10 cellular contexts compared by ENCODE assay signal in the genomic region with DNA sequence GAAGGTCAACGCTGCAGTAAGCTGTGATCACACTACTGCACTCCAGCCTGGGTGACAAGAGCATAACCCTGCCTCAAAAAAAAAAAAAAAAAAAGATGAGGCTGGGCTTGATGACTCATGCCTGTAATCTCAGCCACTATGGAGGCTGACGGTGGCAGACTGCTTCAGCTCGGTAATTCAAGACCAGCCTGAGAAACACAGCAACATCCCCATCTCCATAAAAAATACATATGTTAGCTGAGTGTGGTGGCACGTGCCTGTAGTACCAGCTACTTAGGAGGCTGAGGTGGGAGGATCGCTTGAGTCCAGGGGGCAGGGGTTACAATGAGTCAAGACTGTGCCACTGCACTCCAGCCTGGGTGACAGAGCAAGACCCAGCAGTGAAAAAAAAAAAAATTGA. TPM values are rescaled to one million over a fixed set of nuclear protein-coding genes. Genes with fewer than 3 reads are reported as not detected.
DNase-seq lines count a peak whose midpoint lies in the region; ATAC-seq and TF ChIP-seq lines count a peak whose summit lies in the region.
"Had no signal": no experiment of that assay in that cellular context is flagged by ENCODE, and none has a peak within 500 bp of the region (broad histone marks: within the 10 kb centered on the region; RNA-seq: fewer than 3 reads in every experiment).

No MANE protein-coding gene starts in this region.

- in situ Hi-C loops in transverse colon (cut with MboI; ENCODE audit: low pct_ligation_motif_present in 1 of 4, low pct_unique_long_range_greater_than_20kb in 1 of 4, low sequenced_read_pairs in 3 of 4), result no loop called here

- WGBS in hepatocyte (ENCODE audit: low lambda C conversion rate, missing lambda C conversion rate), result 67% methylated on average over 5 of the region's 5 CpGs
- 85 to 91% methylated on average over 5 of the region's 5 CpGs for WGBS in transverse colon (ENCODE audit: low coverage in 1 of 2), 2 donors

- no peaks in the 10 kb centered on the region for H3K9me2 ChIP-seq in hepatocyte (replicated peaks; ENCODE audit: insufficient read depth)

- no peak for TF ChIP-seq POLR2A in transverse colon (IDR thresholded peaks at IDR 0.05)

- no peak overlapping the region for H3K4me2 ChIP-seq in hepatocyte

- intact Hi-C loops in transverse colon (cut with DNase I; ENCODE audit: low total_unique reads), result no loop called here

- no peak overlapping the region for H3K4me3 ChIP-seq in hepatocyte
- no peak overlapping the region for H3K4me3 ChIP-seq in transverse colon
- H3K4me3 ChIP-seq: stomach had no signal

- TF ChIP-seq CTCF in hepatocyte (IDR thresholded peaks at IDR 0.05; ENCODE audit: poor library complexity) (no peak), transverse colon (IDR thresholded peaks at IDR 0.05) (no peak)

- no peak for TF ChIP-seq EP300 in transverse colon (IDR thresholded peaks at IDR 0.05; ENCODE audit: low read depth)

- DNase-seq in AG08395 (ENCODE audit: low spot score), result peak; percentile 7
- peak; percentile 82 for DNase-seq in HT1080 (ENCODE audit: low read depth)
- DNase-seq in activated T-cell treated with anti-CD3 and anti-CD28 coated beads, Interleukin-2, amount 50 U/mL, for 48 hours, result peak; percentile 43 to 49
- peak; percentile 23 for DNase-seq in hepatocyte (ENCODE audit: low spot score)
- no peak for DNase-seq in cerebellar nuclear complex (lab: John Stamatoyannopoulos, UW)
- DNase-seq in transverse colon, result no peak
- DNase-seq in NCI-H524 (lab: John Stamatoyannopoulos, UW), result no peak
- DNase-seq: DMS79 treated with DMSO at 0.1 percent for 48 hours, stomach had no signal

- H4K20me1 ChIP-seq in hepatocyte (ENCODE audit: insufficient read depth, poor library complexity, severe bottlenecking), result no peaks in the 10 kb centered on the region

- no peaks in the 10 kb centered on the region for H3K27me3 ChIP-seq in hepatocyte
- no peaks in the 10 kb centered on the region for H3K27me3 ChIP-seq in transverse colon
- H3K27me3 ChIP-seq: stomach had no signal

- H3K27ac ChIP-seq in hepatocyte (no peak overlapping the region), transverse colon (no peak overlapping the region)
- H3K27ac ChIP-seq: stomach had no signal

- no peak overlapping the region for H2AFZ ChIP-seq in hepatocyte

- H3K4me1 ChIP-seq in hepatocyte (ENCODE audit: insufficient read depth) (no peaks in the 10 kb centered on the region), transverse colon (no peaks in the 10 kb centered on the region)

- no peaks in the 10 kb centered on the region for H3K36me3 ChIP-seq in hepatocyte (replicated peaks; ENCODE audit: insufficient read depth, low read depth)
- peaks cover 0 to 16% (median 0%) of the 10 kb centered on the region in 4 donors for H3K36me3 ChIP-seq in transverse colon

- no peak for ATAC-seq in HG02870 (IDR thresholded peaks at IDR 0.05; ENCODE audit: unreplicated experiment)

- no peaks in the 10 kb centered on the region for H3K79me2 ChIP-seq in hepatocyte

- H3K9me3 ChIP-seq in hepatocyte (ENCODE audit: low read depth), result no peaks in the 10 kb centered on the region
- no peaks in the 10 kb centered on the region for H3K9me3 ChIP-seq in transverse colon
- H3K9me3 ChIP-seq: stomach had no signal

RNA-seq across cellular contexts. Expression of a gene that starts 50.4 kb away (rescaled TPM):
- 12.8 and 14.5 TPM in 2 replicates for total RNA-seq in HT1080 (2014; rRNA removed; shearing (Covaris generic))
- 21.0 and 21.7 TPM in 2 replicates for polyA plus RNA-seq in HT1080 (2015; cell fraction: cytosol; rRNA removed)
- 25.1 and 26.5 TPM in 2 replicates for polyA plus RNA-seq in HT1080 (2015; cell fraction: nucleus; rRNA removed)
- total RNA-seq in hepatocyte (21.2 and 28.8 TPM in 2 replicates), transverse colon (10 to 100 TPM in 2 of 4 donors, 1 to 10 TPM in 2; 3.6 to 17.5 (median 8.7) TPM)
- 9.0 and 11.6 TPM in 2 replicates for polyA plus RNA-seq in hepatocyte

Comparison
In these comparisons a context has a peak if more than half of its experiments do, and no peak if none do; other contexts are left out.
1. DNase-seq: peak in AG08395 (single experiment), HT1080 (single experiment), activated T-cell treated with anti-CD3 and anti-CD28 coated beads, Interleukin-2, amount 50 U/mL, for 48 hours (2 of 2) and hepatocyte (single experiment); none in cerebellar nuclear complex (0 of 2), transverse colon (single experiment) and NCI-H524 (0 of 2).